Comparison of ENCODE assay signal across 8 cellular contexts in genomic region chr16:88686439-88687253, GRCh38. TPM values are rescaled to one million over a fixed set of nuclear protein-coding genes. Genes with fewer than 3 reads are reported as not detected.
DNase-seq lines count a peak whose midpoint lies in the region; ATAC-seq and TF ChIP-seq lines count a peak whose summit lies in the region.

Gene SNAI3, minus strand, starts transcription at chr16:88686507. Its CDS starts 101 bp downstream, at chr16:88686406.

- TF ChIP-seq CTCF in GM12864 (IDR thresholded peaks at IDR 0.05; ENCODE audit: low read depth, low read length, missing control alignments) (no peak), body of pancreas (IDR thresholded peaks at IDR 0.05) (no peak)

- peaks cover 38 to 48% of the 10 kb centered on the region in 2 donors for H3K4me1 Mint-ChIP-seq in immature natural killer cell

- H3K36me3 Mint-ChIP-seq in immature natural killer cell: no peaks in the 10 kb centered on the region

- no peaks in the 10 kb centered on the region for H3K9me3 ChIP-seq in body of pancreas

- DNase-seq in GM12864 (ENCODE audit: low read depth): no peak
- DNase-seq in NCI-H1105 (lab: John Stamatoyannopoulos, UW): peak; percentile 53
- DNase-seq in T1000 (lab: John Stamatoyannopoulos, UW): peak; percentile 33
- DNase-seq in body of pancreas: peak; percentile 85 to 94 (median 88)
- DNase-seq in immature natural killer cell: peak; percentile 83 to 85 (median 85)
- peak; percentile 67 to 87 for DNase-seq in stimulated activated CD4-positive, alpha-beta T cell treated with anti-CD3 and anti-CD28 coated beads, Interleukin-12 subunit alpha, Interleukin-12 subunit beta, amount 100 ng/mL, for 24 hours (ENCODE audit: low read depth in 2 of 2)
- DNase-seq in dedifferentiated amniotic fluid mesenchymal stem cell (ENCODE audit: extremely low spot score): no peak

- WGBS in body of pancreas, 2 donors: 6 to 27% methylated on average over 6 to 65 of the region's 65 CpGs

- peak in 2 of 3 donors; percentile 19 to 25 for TF ChIP-seq POLR2A in body of pancreas (IDR thresholded peaks at IDR 0.05)

- H3K4me3 ChIP-seq in GM12864 (ENCODE audit: low read depth, low read length) (peak within 1 kb of the TSS; percentile 61), body of pancreas (peak within 1 kb of the TSS; percentile 67 to 74)

- H3K27ac ChIP-seq in body of pancreas: peak within 1 kb of the TSS; percentile 25 to 80 (median 59)

- H3K4me3 Mint-ChIP-seq in immature natural killer cell: peak within 1 kb of the TSS; percentile 74 to 85 (median 78)

- H3K27ac Mint-ChIP-seq in immature natural killer cell: peak within 1 kb of the TSS; percentile 46 to 77 (median 74)

- H3K9me3 Mint-ChIP-seq in immature natural killer cell: peaks cover 0 to 2% (median 0%) of the 10 kb centered on the region in 6 donors

- peaks cover 3 to 7% (median 4%) of the 10 kb centered on the region in 3 donors for H3K27me3 Mint-ChIP-seq in immature natural killer cell (ENCODE audit: low read depth in 3 of 3)

- intact Hi-C loops in body of pancreas (cut with DNase I): loop anchor here (10.0 kb wide), 1 partner anchor 72 kb away; no protein-coding TSS in a partner anchor

- ATAC-seq in HG02588 (IDR thresholded peaks at IDR 0.05; ENCODE audit: unreplicated experiment): peak; percentile 64
- peak; percentile 84 for ATAC-seq in body of pancreas

- peaks cover 40% of the 10 kb centered on the region for H3K4me1 ChIP-seq in body of pancreas

- no peaks in the 10 kb centered on the region for H3K27me3 ChIP-seq in body of pancreas

- H3K36me3 ChIP-seq in body of pancreas (replicated peaks in 1 of 2; ENCODE audit: insufficient read depth in 1 of 2, low read depth in 2 of 2): no peaks in the 10 kb centered on the region

RNA-seq across cellular contexts. Expression of gene SNAI3, which starts in this region (rescaled TPM):
- total RNA-seq in body of pancreas: under 1 TPM in 1 of 2 donors, not detected in 1; 0.26 TPM
- polyA plus RNA-seq in immature natural killer cell: 10 to 100 TPM in 2 of 3 donors, 1 to 10 TPM in 1; 9.0 to 12.4 (median 11.7) TPM

Comparison
In these comparisons a context has a peak if more than half of its experiments do, and no peak if none do; other contexts are left out.
1. Peak in DNase-seq, ATAC-seq, H3K4me3 ChIP-seq and H3K27ac ChIP-seq in body of pancreas; RNA of the gene not detected or under 1 TPM.
2. DNase-seq: peak in NCI-H1105 (single experiment), T1000 (single experiment), immature natural killer cell (3 of 3) and stimulated activated CD4-positive, alpha-beta T cell treated with anti-CD3 and anti-CD28 coated beads, Interleukin-12 subunit alpha, Interleukin-12 subunit beta, amount 100 ng/mL, for 24 hours (2 of 2); none in GM12864 (single experiment) and dedifferentiated amniotic fluid mesenchymal stem cell (single experiment).